In genomic region chr1:214621178-214621577, GRCh38 we compare ENCODE assay signal across 21 cellular contexts. TPM values are rescaled to one million over a fixed set of nuclear protein-coding genes. Genes with fewer than 3 reads are reported as not detected.
DNase-seq lines count a peak whose midpoint lies in the region; ATAC-seq and TF ChIP-seq lines count a peak whose summit lies in the region.
"Had no signal": no experiment of that assay in that cellular context is flagged by ENCODE, and none has a peak within 500 bp of the region (broad histone marks: within the 10 kb centered on the region; RNA-seq: fewer than 3 reads in every experiment).

No MANE protein-coding gene starts in this region.

- no peak for ATAC-seq in HG03565 (IDR thresholded peaks at IDR 0.05; ENCODE audit: unreplicated experiment)
- ATAC-seq: A549; CD8-positive, alpha-beta T cell; HCT116; HepG2 had no signal

- peaks cover 14% of the 10 kb centered on the region for H3K79me1 ChIP-seq in mesenchymal stem cell (replicated peaks; ENCODE audit: low read length, poor library complexity, severe bottlenecking)

- H4K8ac ChIP-seq in mesenchymal stem cell (ENCODE audit: low read length), result peak overlapping the region; percentile 87

- peaks cover 3 to 13% of the 10 kb centered on the region in 2 experiments for H3K36me3 ChIP-seq in mesenchymal stem cell (ENCODE audit: control insufficient read depth in 1 of 2, insufficient read depth in 2 of 2, low read depth in 1 of 2, low read length in 2 of 2)
- no peaks in the 10 kb centered on the region for H3K36me3 ChIP-seq in CD4-positive, alpha-beta memory T cell (ENCODE audit: insufficient read depth, low read length)

- no peak overlapping the region for H2AFZ ChIP-seq in mesenchymal stem cell (ENCODE audit: low read depth, low read length)

- no peak overlapping the region for H4K91ac ChIP-seq in mesenchymal stem cell (ENCODE audit: low read length)

- no peak overlapping the region for H2AK5ac ChIP-seq in mesenchymal stem cell (ENCODE audit: low read length, severe bottlenecking)

- WGBS in mesenchymal stem cell, result 93% methylated on average over 4 of the region's 4 CpGs

- TF ChIP-seq CTCF in chondrocyte (IDR thresholded peaks at IDR 0.05), result no peak

- H3K4me3 ChIP-seq in mesenchymal stem cell (ENCODE audit: insufficient read depth in 1 of 2, low read depth in 1 of 2, low read length in 2 of 2), result no peak overlapping the region
- H3K4me3 ChIP-seq in CD4-positive, alpha-beta memory T cell (ENCODE audit: low read length in 2 of 2), result no peak overlapping the region
- H3K4me3 ChIP-seq: A549 had no signal

- no peaks in the 10 kb centered on the region for H3K4me1 Mint-ChIP-seq in chondrocyte (ENCODE audit: low read depth)
- peaks cover 5 to 17% (median 11%) of the 10 kb centered on the region in 4 donors for H3K4me1 Mint-ChIP-seq in CD4-positive, alpha-beta memory T cell
- H3K4me1 Mint-ChIP-seq: IgD-negative memory B cell had no signal

- H3K4ac ChIP-seq in mesenchymal stem cell (ENCODE audit: low read depth in 1 of 2, low read length in 2 of 2), result no peak overlapping the region

- peaks cover 1% of the 10 kb centered on the region for H3K36me3 Mint-ChIP-seq in chondrocyte (ENCODE audit: low read depth)
- no peaks in the 10 kb centered on the region for H3K36me3 Mint-ChIP-seq in CD4-positive, alpha-beta memory T cell
- H3K36me3 Mint-ChIP-seq: CD8-positive, alpha-beta T cell had no signal

- H3K27ac Mint-ChIP-seq in chondrocyte (ENCODE audit: unreplicated experiment), result no peak overlapping the region
- H3K27ac Mint-ChIP-seq in CD4-positive, alpha-beta memory T cell, result no peak overlapping the region
- H3K27ac Mint-ChIP-seq: CD8-positive, alpha-beta T cell; HFFc6; IgD-negative memory B cell had no signal

- H3K9me3 Mint-ChIP-seq in chondrocyte (ENCODE audit: low read depth), result peaks cover 3% of the 10 kb centered on the region
- no peaks in the 10 kb centered on the region for H3K9me3 Mint-ChIP-seq in CD4-positive, alpha-beta memory T cell
- H3K9me3 Mint-ChIP-seq: CD8-positive, alpha-beta T cell; HFFc6 had no signal

- no peak overlapping the region for H3K27ac ChIP-seq in mesenchymal stem cell (ENCODE audit: low read length, poor library complexity, severe bottlenecking)
- no peak overlapping the region for H3K27ac ChIP-seq in CD4-positive, alpha-beta memory T cell (ENCODE audit: low read depth, low read length)
- H3K27ac ChIP-seq: 22Rv1, A549, C4-2B had no signal

- no peaks in the 10 kb centered on the region for H3K4me1 ChIP-seq in mesenchymal stem cell (ENCODE audit: control insufficient read depth, insufficient read depth, low read depth, low read length)
- peaks cover 5% of the 10 kb centered on the region for H3K4me1 ChIP-seq in CD4-positive, alpha-beta memory T cell (ENCODE audit: insufficient read depth, low read length)

- H3K9ac ChIP-seq in mesenchymal stem cell (ENCODE audit: low read length), result no peak overlapping the region

- H2BK12ac ChIP-seq in mesenchymal stem cell (ENCODE audit: low read length in 2 of 2), result no peak overlapping the region

- H3K27me3 Mint-ChIP-seq in chondrocyte (ENCODE audit: low read depth), result no peaks in the 10 kb centered on the region
- H3K27me3 Mint-ChIP-seq in CD4-positive, alpha-beta memory T cell, result no peaks in the 10 kb centered on the region
- H3K27me3 Mint-ChIP-seq: IgD-negative memory B cell had no signal

- no peak overlapping the region for H2BK120ac ChIP-seq in mesenchymal stem cell (ENCODE audit: low read depth, low read length)

- intact Hi-C loops in CD4-positive, alpha-beta memory T cell (cut with micrococcal nuclease), result no loop called here

- DNase-seq in DMS 273 (lab: John Stamatoyannopoulos, UW; ENCODE audit: unreplicated experiment), result peak; percentile 17
- no peak for DNase-seq in DMS 273 treated with DMSO at 0.1 percent for 48 hours (lab: John Stamatoyannopoulos, UW)
- DNase-seq in NCI-H1694 (lab: John Stamatoyannopoulos, UW), result peak; percentile 52
- DNase-seq in mesenchymal stem cell, result no peak
- no peak for DNase-seq in chondrocyte (ENCODE audit: low spot score)
- no peak for DNase-seq in CD4-positive, alpha-beta memory T cell
- DNase-seq: AML-193; Calu3; CD8-positive, alpha-beta T cell; GDM1; GOT3; H7; HFFc6; KBM-7 had no signal

- CTCF ChIA-PET in CD4-positive, alpha-beta memory T cell (lab: Charles Lee; ENCODE audit: partially characterized antibody), result interaction anchor here (1.5 kb wide), 1 partner anchor 17 kb away, joined by 5 read pairs; no protein-coding TSS in a partner anchor

- H3K18ac ChIP-seq in mesenchymal stem cell (ENCODE audit: low read depth in 1 of 2, low read length in 2 of 2), result peak overlapping the region in 1 of 2 experiments; percentile 21

- H3K9me3 ChIP-seq in mesenchymal stem cell (ENCODE audit: control insufficient read depth, low read length), result no peaks in the 10 kb centered on the region
- H3K9me3 ChIP-seq in CD4-positive, alpha-beta memory T cell (ENCODE audit: control insufficient read depth in 1 of 2, low read length in 2 of 2), result no peaks in the 10 kb centered on the region
- H3K9me3 ChIP-seq: A549 had no signal

- no peak overlapping the region for H2BK15ac ChIP-seq in mesenchymal stem cell (ENCODE audit: low read depth, poor library complexity, severe bottlenecking)

- H3K27me3 ChIP-seq in mesenchymal stem cell (ENCODE audit: control insufficient read depth in 1 of 2, insufficient read depth in 1 of 2, low read length in 2 of 2), result no peaks in the 10 kb centered on the region
- no peaks in the 10 kb centered on the region for H3K27me3 ChIP-seq in CD4-positive, alpha-beta memory T cell (ENCODE audit: insufficient read depth, low read length)

- no peak overlapping the region for H3K23ac ChIP-seq in mesenchymal stem cell (ENCODE audit: low read length in 2 of 2)

- POLR2A ChIA-PET in CD4-positive, alpha-beta memory T cell (lab: Charles Lee; ENCODE audit: partially characterized antibody), result no interaction called here

- no peak overlapping the region for H3K14ac ChIP-seq in mesenchymal stem cell (ENCODE audit: low read length in 2 of 2)

- H2BK5ac ChIP-seq in mesenchymal stem cell (ENCODE audit: low read depth, low read length, poor library complexity, severe bottlenecking), result no peak overlapping the region

- H3K4me3 Mint-ChIP-seq in chondrocyte (ENCODE audit: unreplicated experiment), result no peak overlapping the region
- H3K4me3 Mint-ChIP-seq in CD4-positive, alpha-beta memory T cell, result no peak overlapping the region
- H3K4me3 Mint-ChIP-seq: CD8-positive, alpha-beta T cell; HFFc6; IgD-negative memory B cell had no signal

- H3K4me2 ChIP-seq in mesenchymal stem cell (ENCODE audit: low read length, poor library complexity, severe bottlenecking), result no peak overlapping the region
- H3K4me2 ChIP-seq: A549 had no signal

RNA-seq across cellular contexts. Expression of gene CENPF, which starts 18.2 kb away (rescaled TPM):
- 4.2 TPM for polyA plus RNA-seq in mesenchymal stem cell (2013, experiment 1 of 2)
- polyA plus RNA-seq in mesenchymal stem cell (2013, experiment 2 of 2), result 4.9 TPM
- total RNA-seq in chondrocyte, result 9.4 to 22.3 TPM (median 19.8 TPM) in 3 replicates
- total RNA-seq in CD4-positive, alpha-beta memory T cell, result 1 to 10 TPM; 2.2 to 2.8 TPM
- polyA plus RNA-seq in CD4-positive, alpha-beta memory T cell, result under 1 TPM; 0.02 to 0.92 TPM

Comparison
In these comparisons a context has a peak if more than half of its experiments do, and no peak if none do; other contexts are left out.
1. DNase-seq: peak in DMS 273 (single experiment) and NCI-H1694 (single experiment); none in DMS 273 treated with DMSO at 0.1 percent for 48 hours (single experiment), mesenchymal stem cell (single experiment), chondrocyte (single experiment) and CD4-positive, alpha-beta memory T cell (0 of 5).